8 cellular contexts compared by ENCODE assay signal in the genomic region with DNA sequence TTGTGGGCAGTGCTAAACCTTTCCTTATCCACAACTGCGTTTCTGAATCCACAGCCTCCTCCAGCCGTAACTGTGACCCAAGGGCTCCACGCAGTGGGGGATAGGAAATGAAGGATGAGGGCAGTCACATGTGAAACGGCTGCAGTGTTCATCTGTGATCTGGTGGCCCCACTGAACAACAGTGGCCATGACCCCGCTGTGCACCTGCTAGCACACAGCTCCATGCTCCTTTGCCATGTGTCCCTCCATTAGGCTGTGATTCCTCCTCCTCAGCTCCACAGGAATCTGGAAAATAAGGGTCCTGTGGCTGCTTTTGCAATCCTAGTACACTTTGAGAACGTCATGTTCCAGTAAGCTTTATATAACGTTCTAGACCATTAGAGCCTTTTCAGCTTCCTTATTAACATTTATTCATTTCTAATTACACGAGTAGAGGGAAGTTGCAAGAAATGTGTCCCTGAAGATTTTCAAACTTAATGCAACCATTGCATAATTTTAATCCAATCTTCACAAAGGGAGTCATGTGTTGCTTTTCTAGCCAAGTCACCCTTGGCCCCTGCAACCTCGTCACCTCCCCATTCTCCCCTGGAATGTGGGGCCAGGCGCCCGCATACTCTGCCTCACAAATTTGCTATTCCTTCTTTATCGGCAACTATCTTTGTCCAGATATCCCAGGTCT. TPM values are rescaled to one million over a fixed set of nuclear protein-coding genes. Genes with fewer than 3 reads are reported as not detected.
DNase-seq lines count a peak whose midpoint lies in the region; ATAC-seq and TF ChIP-seq lines count a peak whose summit lies in the region.

No MANE protein-coding gene starts in this region.

- peaks cover 33% of the 10 kb centered on the region for H3K4me1 ChIP-seq in vagina

- ATAC-seq in HG03565 (IDR thresholded peaks at IDR 0.05; ENCODE audit: unreplicated experiment), result no peak

- H3K27ac ChIP-seq in caudate nucleus (ENCODE audit: low read depth, low read length) (peak overlapping the region; percentile 22), vagina (peak overlapping the region; percentile 58)

- intact Hi-C loops in lower leg skin (cut with DNase I; ENCODE audit: low total_unique reads) (no loop called here), vagina (cut with DNase I) (loop anchor here (5.0 to 10.0 kb wide), 2 partner anchors 64 to 546 kb away; partner anchors contain the start of gene APCDD1)

- H3K36me3 ChIP-seq in vagina, result no peaks in the 10 kb centered on the region

- peak; percentile 16 for DNase-seq in SIG-M5 treated with dmso at 0.1 percent for 504 hours (lab: John Stamatoyannopoulos, UW; ENCODE audit: unreplicated experiment)
- DNase-seq in SIG-M5 (lab: John Stamatoyannopoulos, UW), result no peak
- peak in 56 of 61 donors; percentile 14 to 86 (median 66) for DNase-seq in caudate nucleus (lab: John Stamatoyannopoulos, UW)
- DNase-seq in lower leg skin (ENCODE audit: low spot score in 2 of 2), result peak; percentile 48 to 83
- no peak for DNase-seq in vagina (ENCODE audit: extremely low spot score in 2 of 2)
- no peak for DNase-seq in GOT3 (lab: John Stamatoyannopoulos, UW)
- DNase-seq in DMS53 treated with DMSO at 0.1 percent for 48 hours (lab: John Stamatoyannopoulos, UW; ENCODE audit: unreplicated experiment), result no peak

- no peaks in the 10 kb centered on the region for H3K9me3 ChIP-seq in vagina

- TF ChIP-seq POLR2A in lower leg skin (IDR thresholded peaks at IDR 0.05), result no peak
- no peak for TF ChIP-seq POLR2A in vagina (IDR thresholded peaks at IDR 0.05)

- H3K27me3 ChIP-seq in vagina, result no peaks in the 10 kb centered on the region

- 50 to 52% methylated on average over 12 of the region's 12 CpGs for WGBS in lower leg skin, 2 donors

- no peak overlapping the region for H3K4me3 ChIP-seq in lower leg skin (ENCODE audit: low read depth, poor library complexity, severe bottlenecking)
- H3K4me3 ChIP-seq in vagina, result no peak overlapping the region

- peak in 1 of 3 donors; percentile 18 for TF ChIP-seq CTCF in lower leg skin (IDR thresholded peaks at IDR 0.05)
- peak in 2 of 3 experiments; percentile 18 for TF ChIP-seq CTCF in vagina (IDR thresholded peaks at IDR 0.05)

RNA-seq across cellular contexts. Expression of gene NAPG, which starts 7.1 kb away (rescaled TPM):
- total RNA-seq in lower leg skin (10 to 100 TPM; 15.6 to 25.7 (median 22.0) TPM), vagina (26.0 TPM)

Comparison
In these comparisons a context has a peak if more than half of its experiments do, and no peak if none do; other contexts are left out.
1. DNase-seq: peak in SIG-M5 treated with dmso at 0.1 percent for 504 hours (single experiment), caudate nucleus (56 of 61) and lower leg skin (2 of 2); none in SIG-M5 (single experiment), vagina (0 of 2), GOT3 (single experiment) and DMS53 treated with DMSO at 0.1 percent for 48 hours (single experiment).